12 cellular contexts compared by ENCODE assay signal in genomic region chr18:44815108-44815507, GRCh38.
DNase-seq lines count a peak whose midpoint lies in the region; ATAC-seq and TF ChIP-seq lines count a peak whose summit lies in the region.
"Had no signal": no experiment of that assay in that cellular context is flagged by ENCODE, and none has a peak within 500 bp of the region (broad histone marks: within the 10 kb centered on the region; RNA-seq: fewer than 3 reads in every experiment).

No MANE protein-coding gene starts in this region.

- H3K36me3 Mint-ChIP-seq in brain = peaks cover 20% of the 10 kb centered on the region
- H3K36me3 Mint-ChIP-seq in endothelial cell (ENCODE audit: low read depth, unreplicated experiment) = peaks cover 43% of the 10 kb centered on the region
- peaks cover 17% of the 10 kb centered on the region for H3K36me3 Mint-ChIP-seq in nephron (ENCODE audit: low read depth)
- H3K36me3 Mint-ChIP-seq: CD8-positive, alpha-beta T cell had no signal

- H3K27ac Mint-ChIP-seq in brain (peak overlapping the region in 4 of 5 experiments; percentile 11 to 88 (median 56)), endothelial cell (ENCODE audit: unreplicated experiment) (peak overlapping the region; percentile 4), nephron (peak overlapping the region; percentile 16 to 73 (median 73))
- H3K27ac Mint-ChIP-seq: B cell; CD8-positive, alpha-beta T cell; H9 had no signal

- DNase-seq in endothelial cell (ENCODE audit: low spot score) = no peak
- no peak for DNase-seq in GDM1 (lab: John Stamatoyannopoulos, UW)
- DNase-seq: Calu3; CD8-positive, alpha-beta T cell; DMS79 treated with DMSO at 0.1 percent for 48 hours; H9 had no signal

- H3K9me3 Mint-ChIP-seq in brain (no peaks in the 10 kb centered on the region), endothelial cell (ENCODE audit: unreplicated experiment) (no peaks in the 10 kb centered on the region), nephron (no peaks in the 10 kb centered on the region)
- H3K9me3 Mint-ChIP-seq: CD8-positive, alpha-beta T cell; H9 had no signal

- H3K4me3 Mint-ChIP-seq in brain (no peak overlapping the region), endothelial cell (ENCODE audit: unreplicated experiment) (no peak overlapping the region), nephron (no peak overlapping the region)
- H3K4me3 Mint-ChIP-seq: B cell; CD8-positive, alpha-beta T cell; H9 had no signal

- H3K27me3 Mint-ChIP-seq in brain = peaks cover 3% of the 10 kb centered on the region
- peaks cover 7% of the 10 kb centered on the region for H3K27me3 Mint-ChIP-seq in endothelial cell (ENCODE audit: unreplicated experiment)
- no peaks in the 10 kb centered on the region for H3K27me3 Mint-ChIP-seq in nephron (ENCODE audit: low read depth)
- H3K27me3 Mint-ChIP-seq: B cell had no signal

- TF ChIP-seq CTCF in brain (conservative IDR thresholded peaks at IDR 0.05) = no peak
- TF ChIP-seq CTCF in endothelial cell (IDR thresholded peaks at IDR 0.05; ENCODE audit: unreplicated experiment) = no peak
- no peak for TF ChIP-seq CTCF in nephron (IDR thresholded peaks at IDR 0.05; ENCODE audit: unreplicated experiment in 3 of 3)

- H3K4me1 Mint-ChIP-seq in brain (peaks cover 99% of the 10 kb centered on the region), endothelial cell (ENCODE audit: unreplicated experiment) (peaks cover 29% of the 10 kb centered on the region), nephron (peaks cover 83% of the 10 kb centered on the region)

- ATAC-seq in GM21717 (IDR thresholded peaks at IDR 0.05; ENCODE audit: unreplicated experiment) (no peak), GM21447 (IDR thresholded peaks at IDR 0.05; ENCODE audit: unreplicated experiment) (no peak)
- ATAC-seq: CD8-positive, alpha-beta T cell; GM12878 had no signal

Comparison
In these comparisons a context has a peak if more than half of its experiments do, and no peak if none do; other contexts are left out.
1. H3K27ac Mint-ChIP-seq: peak in every context shown above with its lines; median percentile 73 in nephron; 56 in brain; 4 in endothelial cell.